ENCODE assay signal across 9 cellular contexts in genomic region chr10:132142396-132143161, GRCh38. TPM values are rescaled to one million over a fixed set of nuclear protein-coding genes. Genes with fewer than 3 reads are reported as not detected.
DNase-seq lines count a peak whose midpoint lies in the region; ATAC-seq, FAIRE-seq and TF ChIP-seq lines count a peak whose summit lies in the region.
"Had no signal": no experiment of that assay in that cellular context is flagged by ENCODE, and none has a peak within 500 bp of the region (broad histone marks: within the 10 kb centered on the region; RNA-seq: fewer than 3 reads in every experiment).

No MANE protein-coding gene starts in this region.

- peak; percentile 71 for ATAC-seq in activated naive CD8-positive, alpha-beta T cell treated with anti-CD3 and anti-CD28 coated beads, Interleukin-2, amount 10 ng/mL, durations not matched to agents 7 days and 5 days (ENCODE audit: low read depth)
- ATAC-seq in left ventricle myocardium superior (peak; percentile 82), HG02970 (IDR thresholded peaks at IDR 0.05; ENCODE audit: low FRiP score, unreplicated experiment) (no peak)

- H3K9me3 ChIP-seq in DOHH2 (ENCODE audit: control insufficient read depth, insufficient read depth, low read length) (no peaks in the 10 kb centered on the region), spleen (no peaks in the 10 kb centered on the region)

- peak; percentile 50 for DNase-seq in H54 (ENCODE audit: insufficient read length, low spot score)
- DNase-seq in RPMI8226, result peak; percentile 28
- peak; percentile 75 for DNase-seq in activated naive CD8-positive, alpha-beta T cell treated with anti-CD3 and anti-CD28 coated beads, Interleukin-2, amount 10 ng/mL, durations not matched to agents 7 days and 5 days
- DNase-seq in left ventricle myocardium superior, result peak; percentile 69
- peak; percentile 80 for DNase-seq in spleen
- DNase-seq in DMS114 treated with DMSO at 0.1 percent for 48 hours (lab: John Stamatoyannopoulos, UW; ENCODE audit: unreplicated experiment), result no peak

- H3K4me3 ChIP-seq in DOHH2 (ENCODE audit: low read length) (no peak overlapping the region), spleen (peak overlapping the region in 1 of 8 donors; percentile 13)
- H3K4me3 ChIP-seq: SK-N-MC had no signal

- POLR2A ChIA-PET in activated naive CD8-positive, alpha-beta T cell treated with anti-CD3 and anti-CD28 coated beads, Interleukin-2, amount 10 ng/mL, durations not matched to agents 7 days and 5 days (lab: Charles Lee), result no interaction called here

- 21 to 33% (median 30%) methylated on average over 18 to 33 of the region's 33 CpGs for WGBS in spleen, 5 donors

- H3K4me1 Mint-ChIP-seq in activated naive CD8-positive, alpha-beta T cell treated with anti-CD3 and anti-CD28 coated beads, Interleukin-2, amount 10 ng/mL, durations not matched to agents 7 days and 5 days, result no peaks in the 10 kb centered on the region

- no peak for FAIRE-seq in H54 (lab: Jason Lieb, UNC)

- no peaks in the 10 kb centered on the region for H3K9me3 Mint-ChIP-seq in activated naive CD8-positive, alpha-beta T cell treated with anti-CD3 and anti-CD28 coated beads, Interleukin-2, amount 10 ng/mL, durations not matched to agents 7 days and 5 days

- no peaks in the 10 kb centered on the region for H3K36me3 Mint-ChIP-seq in activated naive CD8-positive, alpha-beta T cell treated with anti-CD3 and anti-CD28 coated beads, Interleukin-2, amount 10 ng/mL, durations not matched to agents 7 days and 5 days

- H3K4me1 ChIP-seq in DOHH2 (ENCODE audit: control insufficient read depth, low read length) (no peaks in the 10 kb centered on the region), spleen (peaks cover 0 to 11% (median 7%) of the 10 kb centered on the region in 6 donors)

- TF ChIP-seq POLR2A in H54 (IDR thresholded peaks at IDR 0.05; ENCODE audit: low read depth, low read length), result no peak
- no peak for TF ChIP-seq POLR2A in spleen (IDR thresholded peaks at IDR 0.05)

- H3K79me2 ChIP-seq in DOHH2 (ENCODE audit: control insufficient read depth, low read length), result no peaks in the 10 kb centered on the region

- H3K27ac ChIP-seq in DOHH2 (ENCODE audit: low read depth, low read length) (no peak overlapping the region), spleen (no peak overlapping the region)
- H3K27ac ChIP-seq: SK-N-MC had no signal

- H3K27ac Mint-ChIP-seq in activated naive CD8-positive, alpha-beta T cell treated with anti-CD3 and anti-CD28 coated beads, Interleukin-2, amount 10 ng/mL, durations not matched to agents 7 days and 5 days, result no peak overlapping the region

- no peaks in the 10 kb centered on the region for H3K36me3 ChIP-seq in DOHH2 (ENCODE audit: control insufficient read depth, low read length)
- H3K36me3 ChIP-seq in spleen, result no peaks in the 10 kb centered on the region

- no peak overlapping the region for H3K4me3 Mint-ChIP-seq in activated naive CD8-positive, alpha-beta T cell treated with anti-CD3 and anti-CD28 coated beads, Interleukin-2, amount 10 ng/mL, durations not matched to agents 7 days and 5 days

- TF ChIP-seq CTCF in DOHH2 (IDR thresholded peaks at IDR 0.05; ENCODE audit: low read depth, low read length, poor library complexity, severe bottlenecking) (peak; percentile 62), spleen (IDR thresholded peaks at IDR 0.05 in 8 of 11, conservative IDR thresholded peaks at IDR 0.05 in 3 of 11) (peak; percentile 44 to 92 (median 82))

- H3K27me3 ChIP-seq in DOHH2 (ENCODE audit: control insufficient read depth, low read length) (no peaks in the 10 kb centered on the region), spleen (replicated peaks in 1 of 7) (peaks cover 0 to 34% (median 21%) of the 10 kb centered on the region in 7 donors)

- H3F3A ChIP-seq in DOHH2 (ENCODE audit: control insufficient read depth, insufficient read depth), result no peaks in the 10 kb centered on the region

- intact Hi-C loops in left ventricle myocardium superior (cut with micrococcal nuclease), result no loop called here
- intact Hi-C loops in spleen (cut with DNase I; ENCODE audit: low total_unique reads), result no loop called here

- H3K27me3 Mint-ChIP-seq in activated naive CD8-positive, alpha-beta T cell treated with anti-CD3 and anti-CD28 coated beads, Interleukin-2, amount 10 ng/mL, durations not matched to agents 7 days and 5 days, result no peaks in the 10 kb centered on the region

- no peaks in the 10 kb centered on the region for H4K20me1 ChIP-seq in DOHH2 (ENCODE audit: control insufficient read depth, insufficient read depth, low read depth, low read length)

- no peaks in the 10 kb centered on the region for H3K9me2 ChIP-seq in DOHH2 (replicated peaks; ENCODE audit: control insufficient read depth, low read length)

- H3K4me2 ChIP-seq in DOHH2 (ENCODE audit: low read length), result no peak overlapping the region

RNA-seq across cellular contexts. Expression of gene DPYSL4, which starts 44.2 kb away (rescaled TPM):
- total RNA-seq in activated naive CD8-positive, alpha-beta T cell treated with anti-CD3 and anti-CD28 coated beads, Interleukin-2, amount 10 ng/mL, durations not matched to agents 7 days and 5 days, result 1 to 10 TPM; 5.2 to 8.5 TPM
- total RNA-seq in left ventricle myocardium superior, result 45.2 TPM
- total RNA-seq in spleen, result 1 to 10 TPM in 4 of 7 donors, under 1 TPM in 2, not detected in 1; 0.85 to 6.0 (median 1.6) TPM
- polyA plus RNA-seq in spleen, result 1 to 10 TPM in 1 of 3 donors, under 1 TPM in 2; 0.55 to 1.0 (median 0.96) TPM
